Comparison of ENCODE assay signal across 8 cellular contexts in the genomic region with DNA sequence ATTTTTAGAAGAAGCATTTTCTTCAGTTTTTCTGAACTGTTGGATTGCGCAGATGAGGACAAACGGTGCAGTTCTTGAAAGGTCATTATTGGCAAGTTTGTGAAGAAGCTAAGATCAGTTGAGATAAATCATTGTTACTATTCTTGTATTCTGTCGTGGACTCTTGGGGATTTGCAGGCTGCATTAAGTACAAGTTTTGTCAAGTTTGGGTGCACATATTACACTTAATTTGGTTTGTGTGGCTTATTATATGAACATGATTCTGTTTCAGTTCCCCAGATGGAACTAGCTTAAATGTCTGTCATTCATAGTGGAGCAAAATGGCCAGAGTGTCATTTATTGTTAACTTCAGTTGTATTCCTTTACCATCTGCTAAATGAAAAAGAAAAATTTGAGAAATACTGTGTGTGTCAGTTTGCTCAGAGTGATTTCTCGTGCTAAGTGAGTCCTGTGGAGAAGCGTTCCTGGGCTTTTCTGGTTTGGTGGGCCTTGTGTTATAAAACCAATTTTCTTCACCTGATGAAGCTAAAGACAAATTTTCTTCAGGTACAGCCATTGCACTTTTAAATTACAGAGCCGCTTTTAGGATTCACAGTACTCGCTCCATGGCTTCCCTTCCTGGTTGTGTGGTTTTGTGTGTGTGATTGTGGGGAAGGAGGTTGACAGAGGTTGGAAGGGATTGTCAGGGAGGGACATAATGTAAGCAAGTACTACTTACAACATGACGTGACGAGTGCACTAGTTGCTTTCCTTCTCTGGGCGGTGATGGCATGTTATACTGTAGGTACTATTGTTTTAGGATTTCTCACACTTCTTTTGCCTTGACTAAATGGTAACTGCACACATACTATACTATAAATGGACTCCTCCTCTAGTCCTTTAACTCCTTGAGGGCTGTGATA. TPM values are rescaled to one million over a fixed set of nuclear protein-coding genes. Genes with fewer than 3 reads are reported as not detected.
DNase-seq lines count a peak whose midpoint lies in the region; ATAC-seq, FAIRE-seq and TF ChIP-seq lines count a peak whose summit lies in the region.

No MANE protein-coding gene starts in this region.

- H3K79me2 ChIP-seq in keratinocyte (ENCODE audit: control insufficient read depth, insufficient read depth, low read length) = peaks cover 59% of the 10 kb centered on the region

- peaks cover 20% of the 10 kb centered on the region for H3K36me3 Mint-ChIP-seq in activated CD4-positive, alpha-beta T cell treated with anti-CD3 and anti-CD28 coated beads, Interleukin-2, amount 10 ng/mL, durations not matched to agents 24 days and 14 days (ENCODE audit: low read depth)
- H3K36me3 Mint-ChIP-seq in activated T-helper 17 cell treated with anti-CD3 and anti-CD28 coated beads, Interleukin-2, amount 50 U/mL, for 72 hours (ENCODE audit: low read depth) = peaks cover 38% of the 10 kb centered on the region

- no peak for ATAC-seq in activated T-helper 17 cell treated with anti-CD3 and anti-CD28 coated beads, Interleukin-2, amount 50 U/mL, for 72 hours (replicated peaks)
- no peak for ATAC-seq in thoracic aorta (ENCODE audit: insufficient number of reproducible peaks, low FRiP score, low read depth)
- ATAC-seq in HG03097 (IDR thresholded peaks at IDR 0.05; ENCODE audit: low FRiP score, unreplicated experiment) = no peak

- FAIRE-seq in keratinocyte (lab: Jason Lieb, UNC) = no peak

- no peaks in the 10 kb centered on the region for H3K9me3 Mint-ChIP-seq in activated CD4-positive, alpha-beta T cell treated with anti-CD3 and anti-CD28 coated beads, Interleukin-2, amount 10 ng/mL, durations not matched to agents 24 days and 14 days
- H3K9me3 Mint-ChIP-seq in activated T-helper 17 cell treated with anti-CD3 and anti-CD28 coated beads, Interleukin-2, amount 50 U/mL, for 72 hours = no peaks in the 10 kb centered on the region

- peak overlapping the region; percentile 61 for H3K27ac Mint-ChIP-seq in activated CD4-positive, alpha-beta T cell treated with anti-CD3 and anti-CD28 coated beads, Interleukin-2, amount 10 ng/mL, durations not matched to agents 24 days and 14 days
- peak overlapping the region; percentile 58 for H3K27ac Mint-ChIP-seq in activated T-helper 17 cell treated with anti-CD3 and anti-CD28 coated beads, Interleukin-2, amount 50 U/mL, for 72 hours

- H3K36me3 ChIP-seq in keratinocyte (ENCODE audit: control insufficient read depth in 2 of 2, extremely low read depth in 1 of 2, insufficient read depth in 2 of 2, low read length in 2 of 2) (no peaks in the 10 kb centered on the region), thoracic aorta (no peaks in the 10 kb centered on the region)

- no peaks in the 10 kb centered on the region for H3K27me3 Mint-ChIP-seq in activated CD4-positive, alpha-beta T cell treated with anti-CD3 and anti-CD28 coated beads, Interleukin-2, amount 10 ng/mL, durations not matched to agents 24 days and 14 days
- H3K27me3 Mint-ChIP-seq in activated T-helper 17 cell treated with anti-CD3 and anti-CD28 coated beads, Interleukin-2, amount 50 U/mL, for 72 hours = no peaks in the 10 kb centered on the region

- H3K9me3 ChIP-seq in keratinocyte (ENCODE audit: control insufficient read depth, low read depth, low read length) (no peaks in the 10 kb centered on the region), thoracic aorta (no peaks in the 10 kb centered on the region)

- H3K9ac ChIP-seq in keratinocyte (ENCODE audit: control insufficient read depth, extremely low read depth, insufficient read depth, low read length) = peak overlapping the region; percentile 74

- dilution Hi-C loops in keratinocyte (cut with MboI; ENCODE audit: extremely low pct_ligation_motif_present, low sequenced_read_pairs) = no loop called here

- H3K27me3 ChIP-seq in keratinocyte (ENCODE audit: control insufficient read depth, extremely low read depth, insufficient read depth, low read length) (no peaks in the 10 kb centered on the region), thoracic aorta (replicated peaks; ENCODE audit: insufficient read depth) (no peaks in the 10 kb centered on the region)

- no peaks in the 10 kb centered on the region for H4K20me1 ChIP-seq in keratinocyte (ENCODE audit: control insufficient read depth, extremely low read depth, insufficient read depth, low read length)

- H2AFZ ChIP-seq in keratinocyte (ENCODE audit: control insufficient read depth, low read length) = no peak overlapping the region

- peak overlapping the region; percentile 88 for H3K4me3 Mint-ChIP-seq in activated CD4-positive, alpha-beta T cell treated with anti-CD3 and anti-CD28 coated beads, Interleukin-2, amount 10 ng/mL, durations not matched to agents 24 days and 14 days
- H3K4me3 Mint-ChIP-seq in activated T-helper 17 cell treated with anti-CD3 and anti-CD28 coated beads, Interleukin-2, amount 50 U/mL, for 72 hours = peak overlapping the region; percentile 82

- H3K4me1 ChIP-seq in keratinocyte (ENCODE audit: control insufficient read depth, extremely low read depth, insufficient read depth, low read length) = peaks cover 23% of the 10 kb centered on the region
- peaks cover 10 to 16% of the 10 kb centered on the region in 2 donors for H3K4me1 ChIP-seq in thoracic aorta (ENCODE audit: control insufficient read depth in 1 of 2, low read depth in 2 of 2)

- no peak for DNase-seq in activated CD4-positive, alpha-beta T cell treated with anti-CD3 and anti-CD28 coated beads, Interleukin-2, amount 10 ng/mL, durations not matched to agents 24 days and 14 days
- no peak for DNase-seq in activated CD4-positive, alpha-beta T cell treated with anti-CD3 and anti-CD28 coated beads for 1 hour
- DNase-seq in keratinocyte (ENCODE audit: low read depth, low spot score) (no peak), thoracic aorta (ENCODE audit: low spot score) (no peak), DMS153 (lab: John Stamatoyannopoulos, UW) (no peak), COR-L47 (lab: John Stamatoyannopoulos, UW) (no peak)

- TF ChIP-seq CTCF in keratinocyte (optimal IDR thresholded peaks at IDR 0.05 in 1 of 3, IDR thresholded peaks at IDR 0.05 in 1 of 3, conservative IDR thresholded peaks at IDR 0.05 in 1 of 3; ENCODE audit: extremely low read depth in 1 of 3, insufficient read depth in 2 of 3, low read length in 3 of 3) = no peak
- no peak for TF ChIP-seq CTCF in thoracic aorta (IDR thresholded peaks at IDR 0.05)

- H3K4me3 ChIP-seq in keratinocyte (ENCODE audit: control insufficient read depth in 2 of 3, extremely low read depth in 1 of 3, insufficient read depth in 2 of 3, low read depth in 1 of 3, low read length in 3 of 3) (peak overlapping the region; percentile 68 to 80 (median 76)), thoracic aorta (peak overlapping the region; percentile 94)

- H3K9me1 ChIP-seq in keratinocyte (ENCODE audit: control insufficient read depth, extremely low read depth, insufficient read depth, low read length) = no peaks in the 10 kb centered on the region

- H3K27ac ChIP-seq in keratinocyte (ENCODE audit: control insufficient read depth, insufficient read depth, low read length) = peak overlapping the region; percentile 55
- H3K27ac ChIP-seq in thoracic aorta = no peak overlapping the region

- H3K4me1 Mint-ChIP-seq in activated CD4-positive, alpha-beta T cell treated with anti-CD3 and anti-CD28 coated beads, Interleukin-2, amount 10 ng/mL, durations not matched to agents 24 days and 14 days = peaks cover 46% of the 10 kb centered on the region
- H3K4me1 Mint-ChIP-seq in activated T-helper 17 cell treated with anti-CD3 and anti-CD28 coated beads, Interleukin-2, amount 50 U/mL, for 72 hours = peaks cover 44% of the 10 kb centered on the region

- intact Hi-C loops in activated CD4-positive, alpha-beta T cell treated with anti-CD3 and anti-CD28 coated beads, Interleukin-2, amount 10 ng/mL, durations not matched to agents 24 days and 14 days (cut with micrococcal nuclease) = loop anchor here (5.0 to 10.0 kb wide), 3 partner anchors 60 to 313 kb away; no protein-coding TSS in a partner anchor

- H3K4me2 ChIP-seq in keratinocyte (ENCODE audit: control insufficient read depth, extremely low read depth, insufficient read depth, low read depth, low read length) = peak overlapping the region; percentile 89

RNA-seq across cellular contexts. Expression of gene AKAP13, which starts 1.7 kb away (rescaled TPM):
- 68.5 and 71.3 TPM in 2 replicates for total RNA-seq in activated CD4-positive, alpha-beta T cell treated with anti-CD3 and anti-CD28 coated beads, Interleukin-2, amount 10 ng/mL, durations not matched to agents 24 days and 14 days
- total RNA-seq in activated T-helper 17 cell treated with anti-CD3 and anti-CD28 coated beads, Interleukin-2, amount 50 U/mL, for 72 hours = 100 to 1,000 TPM in 1 of 2 donors, 10 to 100 TPM in 1; 95.9 to 152 TPM
- 8.4 to 17.0 TPM (median 16.7 TPM) in 3 replicates for polyA plus RNA-seq in keratinocyte
- 156 TPM for polyA plus RNA-seq in keratinocyte (2011; ENCODE audit: low read depth)
- 8.4 and 9.5 TPM in 2 replicates for polyA plus RNA-seq in keratinocyte (2011; cell fraction: cytosol; rRNA removed)
- 59.3 and 73.1 TPM in 2 replicates for polyA plus RNA-seq in keratinocyte (2011; cell fraction: nucleus; rRNA removed)
- 17.9 and 38.7 TPM in 2 replicates for polyA plus RNA-seq in keratinocyte (2012; ENCODE audit: low replicate concordance)
- 53.0 to 98.1 TPM (median 93.5 TPM) in 3 replicates for polyA minus RNA-seq in keratinocyte
- 21.5 TPM for polyA minus RNA-seq in keratinocyte (2011; cell fraction: cytosol; rRNA and poly(A)+ RNA removed)
- 110 and 218 TPM in 2 replicates for polyA minus RNA-seq in keratinocyte (2011; cell fraction: nucleus; rRNA and poly(A)+ RNA removed)
- total RNA-seq in thoracic aorta = 100 to 1,000 TPM; 228 to 273 TPM
